Comparison of ENCODE assay signal across 1 cellular context in genomic region chr11:7572001-7572712, GRCh38.
TF ChIP-seq lines count a peak whose summit lies in the region.

No MANE protein-coding gene starts in this region.

TF ChIP-seq in HepG2, 621 proteins besides CTCF, POLR2A, EP300 and RAD21 (continued from another document and continues in another):
- TF ChIP-seq ZNF687 (CRISPR knock-in tag; IDR thresholded peaks at IDR 0.05) (peak; percentile 36; the same call in 1 of the 2 replicates), TBX2 (CRISPR knock-in tag; IDR thresholded peaks at IDR 0.05; ENCODE audit: borderline replicate concordance) (peak; percentile 78; the same call in 1 of the 2 replicates), TEAD3 (CRISPR knock-in tag; optimal IDR thresholded peaks at IDR 0.05; ENCODE audit: borderline replicate concordance) (peak; percentile 75), MIER2 (CRISPR knock-in tag; IDR thresholded peaks at IDR 0.05) (no peak), ZNF670 (CRISPR knock-in tag; IDR thresholded peaks at IDR 0.05; ENCODE audit: borderline replicate concordance) (no peak), PHF5A (CRISPR knock-in tag; IDR thresholded peaks at IDR 0.05; ENCODE audit: low read depth, unreplicated experiment) (no peak), ZNF552 (CRISPR knock-in tag; IDR thresholded peaks at IDR 0.05; ENCODE audit: borderline replicate concordance) (no peak), HDAC2 (CRISPR knock-in tag; IDR thresholded peaks at IDR 0.05) (peak; percentile 90), TBL1XR1 (IDR thresholded peaks at IDR 0.05; ENCODE audit: borderline replicate concordance, low read length, partially characterized antibody) (peak; percentile 72), ZNF331 (CRISPR knock-in tag; IDR thresholded peaks at IDR 0.05) (peak; percentile 10; the same call in 1 of the 2 replicates), ZNF572 (CRISPR knock-in tag; IDR thresholded peaks at IDR 0.05) (0 out of 2 replicates have a peak, but pooled peaks have one; percentile 54), SRSF1 (optimal IDR thresholded peaks at IDR 0.05; ENCODE audit: low read depth, low read length) (no peak), ATM (IDR thresholded peaks at IDR 0.05; ENCODE audit: borderline replicate concordance) (no peak), MAFF (IDR thresholded peaks at IDR 0.05; ENCODE audit: low read depth, low read length) (peak; percentile 69), THRA (CRISPR knock-in tag; IDR thresholded peaks at IDR 0.05; ENCODE audit: borderline replicate concordance) (peak; percentile 68; the same call in 1 of the 2 replicates), FOXP1 (IDR thresholded peaks at IDR 0.05) (no peak), FOXP1 (CRISPR knock-in tag; IDR thresholded peaks at IDR 0.05) (peak; percentile 81), RFXANK (CRISPR knock-in tag; IDR thresholded peaks at IDR 0.05) (no peak), ZNF501 (CRISPR knock-in tag; IDR thresholded peaks at IDR 0.05) (peak; percentile 71), NKX3-1 (CRISPR knock-in tag; IDR thresholded peaks at IDR 0.05) (0 out of 2 replicates have a peak, but pooled peaks have one; percentile 43), ZNF503 (CRISPR knock-in tag; IDR thresholded peaks at IDR 0.05) (peak; percentile 92; the same call in 1 of the 2 replicates), ATRX (CRISPR knock-in tag; IDR thresholded peaks at IDR 0.05; ENCODE audit: borderline replicate concordance) (no peak), ZNF264 (CRISPR knock-in tag; IDR thresholded peaks at IDR 0.05) (peak; percentile 64; the same call in 1 of the 2 replicates), ZNF274 (CRISPR knock-in tag; IDR thresholded peaks at IDR 0.05) (no peak), SOX6 (IDR thresholded peaks at IDR 0.05) (no peak), SOX6 (CRISPR knock-in tag; IDR thresholded peaks at IDR 0.05) (peak; percentile 70), RERE (CRISPR knock-in tag; IDR thresholded peaks at IDR 0.05; ENCODE audit: low read depth) (peak; percentile 74), ZNF562 (CRISPR knock-in tag; IDR thresholded peaks at IDR 0.05; ENCODE audit: borderline replicate concordance) (no peak), KDM6A (CRISPR knock-in tag; IDR thresholded peaks at IDR 0.05; ENCODE audit: low read depth) (peak; percentile 60), FOXA3 (CRISPR knock-in tag; IDR thresholded peaks at IDR 0.05) (peak; percentile 89), CEBPG (CRISPR knock-in tag; IDR thresholded peaks at IDR 0.05) (no peak; the same call in 1 of the 2 replicates), TRAFD1 (CRISPR knock-in tag; IDR thresholded peaks at IDR 0.05; ENCODE audit: borderline replicate concordance) (peak; percentile 21; the same call in 1 of the 2 replicates), HIC2 (CRISPR knock-in tag; IDR thresholded peaks at IDR 0.05; ENCODE audit: low read depth) (peak; percentile 15; the same call in 1 of the 2 replicates), YEATS4 (CRISPR knock-in tag; IDR thresholded peaks at IDR 0.05; ENCODE audit: borderline replicate concordance) (peak; percentile 56; the same call in 1 of the 2 replicates), FOXJ3 (CRISPR knock-in tag; IDR thresholded peaks at IDR 0.05; ENCODE audit: borderline replicate concordance) (peak; percentile 83; the same call in 1 of the 2 replicates), BRCA1 (CRISPR knock-in tag; IDR thresholded peaks at IDR 0.05) (no peak), PCBP2 (optimal IDR thresholded peaks at IDR 0.05; ENCODE audit: low read depth, low read length, poor library complexity, severe bottlenecking) (no peak), KDM5B (CRISPR knock-in tag; IDR thresholded peaks at IDR 0.05; ENCODE audit: borderline replicate concordance) (peak; percentile 57; the same call in 1 of the 2 replicates), MIER3 (CRISPR knock-in tag; IDR thresholded peaks at IDR 0.05; ENCODE audit: borderline replicate concordance) (peak; percentile 53; the same call in 1 of the 2 replicates), REST (IDR thresholded peaks at IDR 0.05; ENCODE audit: borderline replicate concordance in 1 of 2, low read depth in 1 of 2, low read length in 2 of 2) (peak in 1 of 2 experiments; percentile 45; a peak in 1 of 4 replicates), SIX4 (CRISPR knock-in tag; IDR thresholded peaks at IDR 0.05) (peak; percentile 35; the same call in 1 of the 2 replicates), RCOR2 (CRISPR knock-in tag; IDR thresholded peaks at IDR 0.05) (peak; percentile 39; the same call in 1 of the 2 replicates), TARDBP (CRISPR knock-in tag; IDR thresholded peaks at IDR 0.05) (0 out of 2 replicates have a peak, but pooled peaks have one; percentile 30)
